8 cellular contexts compared by ENCODE assay signal in genomic region chr20:57718490-57719009, GRCh38.
A peak's percentile ranks its signal among the peaks of the same experiment; 100 is the strongest.
DNase-seq lines count a peak whose midpoint lies in the region; ATAC-seq and TF ChIP-seq lines count a peak whose summit lies in the region.

No MANE protein-coding gene starts in this region.

- ATAC-seq in GM18861 (IDR thresholded peaks at IDR 0.05; ENCODE audit: unreplicated experiment): peak; percentile 91
- peak; percentile 86 for ATAC-seq in HG03095 (IDR thresholded peaks at IDR 0.05; ENCODE audit: unreplicated experiment)
- ATAC-seq in activated CD4-positive, CD25-positive, alpha-beta regulatory T cell treated with anti-CD3 and anti-CD28 coated beads, Interleukin-2, amount 50 U/mL, for 24 hours: peak; percentile 98
- peak; percentile 96 for ATAC-seq in central memory CD8-positive, alpha-beta T cell (replicated peaks; ENCODE audit: extremely low read depth, poor library complexity, severe bottlenecking)

- H3K9me3 Mint-ChIP-seq in central memory CD8-positive, alpha-beta T cell: no peaks in the 10 kb centered on the region

- DNase-seq in NCI-H2107 treated with DMSO at 0.1 percent for 48 hours (lab: John Stamatoyannopoulos, UW; ENCODE audit: unreplicated experiment): peak; percentile 17
- peak; percentile 66 to 89 for DNase-seq in central memory CD8-positive, alpha-beta T cell (ENCODE audit: low spot score in 2 of 2)
- peak; percentile 98 for DNase-seq in inferior parietal cortex (ENCODE audit: extremely low spot score)
- DNase-seq in smooth muscle cell of the brain vasculature (ENCODE audit: low read depth, low spot score): peak; percentile 91

- H3K27ac ChIP-seq in 22Rv1: peak overlapping the region; percentile 93

- no peak for TF ChIP-seq CTCF in 22Rv1 (IDR thresholded peaks at IDR 0.05)

- H3K4me3 Mint-ChIP-seq in central memory CD8-positive, alpha-beta T cell: peak overlapping the region; percentile 65

- peaks cover 27% of the 10 kb centered on the region for H3K27me3 Mint-ChIP-seq in central memory CD8-positive, alpha-beta T cell

- peaks cover 5% of the 10 kb centered on the region for H3K4me1 Mint-ChIP-seq in central memory CD8-positive, alpha-beta T cell

- peaks cover 3% of the 10 kb centered on the region for H3K36me3 Mint-ChIP-seq in central memory CD8-positive, alpha-beta T cell (ENCODE audit: insufficient read depth)

- peak overlapping the region; percentile 85 for H3K27ac Mint-ChIP-seq in central memory CD8-positive, alpha-beta T cell (ENCODE audit: low read depth)

Comparison
In these comparisons a context has a peak if more than half of its experiments do, and no peak if none do; other contexts are left out.
1. Peak in every context shown above with its lines: DNase-seq, ATAC-seq and H3K27ac ChIP-seq.
2. DNase-seq: peak in every context shown above with its lines; median percentile 98 in inferior parietal cortex; 91 in smooth muscle cell of the brain vasculature; 78 in central memory CD8-positive, alpha-beta T cell; 17 in NCI-H2107 treated with DMSO at 0.1 percent for 48 hours.